Comparison of ENCODE assay signal across 20 cellular contexts in genomic region chr20:60053813-60054190, GRCh38.
"Had no signal": no experiment of that assay in that cellular context is flagged by ENCODE, and none has a peak within 500 bp of the region (broad histone marks: within the 10 kb centered on the region; RNA-seq: fewer than 3 reads in every experiment).

No MANE protein-coding gene starts in this region.

- H3K27me3 Mint-ChIP-seq: effector memory CD8-positive, alpha-beta T cell had no signal

- H3K36me3 Mint-ChIP-seq: activated naive CD8-positive, alpha-beta T cell treated with anti-CD3 and anti-CD28 coated beads for 36 hours; mesothelial cell of epicardium had no signal

- H3K9me3 ChIP-seq: body of pancreas, left lung, tibial artery had no signal

- H3K36me3 ChIP-seq: left lung, tibial artery had no signal

- H3K27ac ChIP-seq: body of pancreas, tibial artery had no signal

- DNase-seq: activated CD4-positive, alpha-beta T cell treated with anti-CD3 and anti-CD28 coated beads, Interleukin-2, amount 10 ng/mL, durations not matched to agents 24 days and 14 days; activated CD4-positive, CD25-positive, alpha-beta regulatory T cell; activated CD8-positive, alpha-beta memory T cell treated with anti-CD3 and anti-CD28 coated beads, Interleukin-2, amount 50 U/mL, for 48 hours; activated CD8-positive, alpha-beta T cell treated with anti-CD3 and anti-CD28 coated beads, Interleukin-2, amount 10 ng/mL, durations not matched to agents 7 days and 5 days; activated gamma-delta T cell treated with Interleukin-2 at 50 U/mL for 16 hours; activated naive CD8-positive, alpha-beta T cell treated with anti-CD3 and anti-CD28 coated beads for 36 hours; activated T-cell treated with anti-CD3 and anti-CD28 coated beads, Interleukin-2, amount 50 U/mL, for 72 hours; body of pancreas; dermis blood vessel endothelial cell; effector memory CD8-positive, alpha-beta T cell; left lung; nephron progenitor cell; occipital lobe; retina; stimulated activated CD4-positive, alpha-beta T cell treated with anti-CD3 and anti-CD28 coated beads, Interleukin-2, amount 100 ng/mL, for 24 hours; stimulated activated naive CD4-positive, alpha-beta T cell treated with Interleukin-2 at 50 U/mL for 16 hours; substantia nigra; SW 1271; tibial artery had no signal

- H3K4me3 ChIP-seq: body of pancreas, left lung, tibial artery had no signal

- H3K4me3 Mint-ChIP-seq: activated CD4-positive, alpha-beta T cell treated with anti-CD3 and anti-CD28 coated beads, Interleukin-2, amount 10 ng/mL, durations not matched to agents 24 days and 14 days; activated CD8-positive, alpha-beta T cell treated with anti-CD3 and anti-CD28 coated beads, Interleukin-2, amount 10 ng/mL, durations not matched to agents 7 days and 5 days; activated naive CD8-positive, alpha-beta T cell treated with anti-CD3 and anti-CD28 coated beads for 36 hours; activated T-cell treated with anti-CD3 and anti-CD28 coated beads, Interleukin-2, amount 50 U/mL, for 72 hours; effector memory CD8-positive, alpha-beta T cell; mesothelial cell of epicardium; nephron progenitor cell had no signal

- H3K9me3 Mint-ChIP-seq: activated CD4-positive, alpha-beta T cell treated with anti-CD3 and anti-CD28 coated beads, Interleukin-2, amount 10 ng/mL, durations not matched to agents 24 days and 14 days; activated naive CD8-positive, alpha-beta T cell treated with anti-CD3 and anti-CD28 coated beads for 36 hours; activated T-cell treated with anti-CD3 and anti-CD28 coated beads, Interleukin-2, amount 50 U/mL, for 72 hours; effector memory CD8-positive, alpha-beta T cell; mesothelial cell of epicardium; nephron progenitor cell had no signal

- ATAC-seq: activated CD8-positive, alpha-beta T cell treated with anti-CD3 and anti-CD28 coated beads, Interleukin-2, amount 10 ng/mL, durations not matched to agents 7 days and 5 days; activated T-cell treated with anti-CD3 and anti-CD28 coated beads, Interleukin-2, amount 50 U/mL, for 72 hours; body of pancreas; effector memory CD8-positive, alpha-beta T cell; left lung had no signal

- H3K27ac Mint-ChIP-seq: activated CD4-positive, alpha-beta T cell treated with anti-CD3 and anti-CD28 coated beads, Interleukin-2, amount 10 ng/mL, durations not matched to agents 24 days and 14 days; activated CD8-positive, alpha-beta T cell treated with anti-CD3 and anti-CD28 coated beads, Interleukin-2, amount 10 ng/mL, durations not matched to agents 7 days and 5 days; activated naive CD8-positive, alpha-beta T cell treated with anti-CD3 and anti-CD28 coated beads for 36 hours; activated T-cell treated with anti-CD3 and anti-CD28 coated beads, Interleukin-2, amount 50 U/mL, for 72 hours; mesothelial cell of epicardium; nephron progenitor cell had no signal
